Comparison of ENCODE assay signal across 26 cellular contexts in genomic region chr3:154310840-154311239, GRCh38. TPM values are rescaled to one million over a fixed set of nuclear protein-coding genes. Genes with fewer than 3 reads are reported as not detected.
A peak's percentile ranks its signal among the peaks of the same experiment; 100 is the strongest.
DNase-seq lines count a peak whose midpoint lies in the region; ATAC-seq and TF ChIP-seq lines count a peak whose summit lies in the region.
"Had no signal": no experiment of that assay in that cellular context is flagged by ENCODE, and none has a peak within 500 bp of the region (broad histone marks: within the 10 kb centered on the region; RNA-seq: fewer than 3 reads in every experiment).

No MANE protein-coding gene starts in this region.

- TF ChIP-seq CTCF in AG10803 (conservative IDR thresholded peaks at IDR 0.05; ENCODE audit: low read length) (no peak), cardiac fibroblast (IDR thresholded peaks at IDR 0.05; ENCODE audit: low read depth, low read length) (no peak), foreskin keratinocyte (conservative IDR thresholded peaks at IDR 0.05) (no peak), Peyer's patch (IDR thresholded peaks at IDR 0.05) (no peak)

- H3K36me3 ChIP-seq in Peyer's patch: peaks cover 0 to 45% (median 0%) of the 10 kb centered on the region in 3 donors

- H3K27ac ChIP-seq in foreskin keratinocyte (no peak overlapping the region), Peyer's patch (no peak overlapping the region)
- H3K27ac ChIP-seq: C4-2B, PC-9, prostate gland, stomach, tibial artery had no signal

- TF ChIP-seq POLR2A in Peyer's patch (IDR thresholded peaks at IDR 0.05): no peak

- H3K9me3 ChIP-seq in Peyer's patch: no peaks in the 10 kb centered on the region
- H3K9me3 ChIP-seq: MG63, prostate gland, stomach, tibial artery had no signal

- H3K27me3 ChIP-seq in foreskin keratinocyte (no peaks in the 10 kb centered on the region), Peyer's patch (no peaks in the 10 kb centered on the region)
- H3K27me3 ChIP-seq: MG63, stomach, tibial artery had no signal

- peak; percentile 29 for DNase-seq in AG10803 (ENCODE audit: low read depth)
- DNase-seq in HCEC 1CT: peak; percentile 27
- DNase-seq in cardiac fibroblast (ENCODE audit: low read depth in 2 of 2): peak; percentile 38 to 59
- no peak for DNase-seq in foreskin keratinocyte
- no peak for DNase-seq in Peyer's patch
- DNase-seq: activated CD4-positive, alpha-beta memory T cell treated with anti-CD3 and anti-CD28 coated beads, Interleukin-2, amount 10 ng/mL, durations not matched to agents 7 days and 5 days; activated naive CD4-positive, alpha-beta T cell treated with anti-CD3 and anti-CD28 coated beads for 36 hours; aorta; erythroblast; glutamatergic neuron; kidney; MG63; NCI-H1417; NCI-H2081; NCI-H446 treated with DMSO at 0.1 percent for 48 hours; PC-9; SHP77 treated with DMSO at 0.1 percent for 48 hours; stomach; SW 1271; tibial artery had no signal

- ATAC-seq in foreskin keratinocyte: peak; percentile 10
- no peak for ATAC-seq in HG02642 (IDR thresholded peaks at IDR 0.05; ENCODE audit: poor library complexity, unreplicated experiment)
- no peak for ATAC-seq in GM18873 (IDR thresholded peaks at IDR 0.05; ENCODE audit: low FRiP score, unreplicated experiment)
- ATAC-seq in GM18870 (IDR thresholded peaks at IDR 0.05; ENCODE audit: unreplicated experiment): no peak

- H3K4me3 ChIP-seq in AG10803 (ENCODE audit: low read length): no peak overlapping the region
- no peak overlapping the region for H3K4me3 ChIP-seq in cardiac fibroblast (replicated peaks in 1 of 2; ENCODE audit: low read depth in 2 of 2, low read length in 2 of 2)
- H3K4me3 ChIP-seq in Peyer's patch: no peak overlapping the region
- H3K4me3 ChIP-seq: lung, MG63, PC-9, prostate gland, stomach, tibial artery had no signal

- H3K4me1 ChIP-seq in foreskin keratinocyte: no peaks in the 10 kb centered on the region
- H3K4me1 ChIP-seq in Peyer's patch: no peaks in the 10 kb centered on the region
- H3K4me1 ChIP-seq: prostate gland had no signal

RNA-seq across cellular contexts. Expression of gene DHX36, which starts 13.4 kb away (rescaled TPM):
- total RNA-seq in foreskin keratinocyte (62.2 and 62.8 TPM in 2 replicates), Peyer's patch (10 to 100 TPM; 40.3 to 67.7 (median 54.7) TPM)
- polyA plus RNA-seq in foreskin keratinocyte: 24.9 and 35.8 TPM in 2 replicates

Comparison
In these comparisons a context has a peak if more than half of its experiments do, and no peak if none do; other contexts are left out.
1. DNase-seq: peak in AG10803 (single experiment), HCEC 1CT (single experiment) and cardiac fibroblast (2 of 2); none in foreskin keratinocyte (0 of 2) and Peyer's patch (0 of 3).